In genomic region chr15:28931828-28932227, GRCh38 we compare ENCODE assay signal across 20 cellular contexts. TPM values are rescaled to one million over a fixed set of nuclear protein-coding genes. Genes with fewer than 3 reads are reported as not detected.
DNase-seq lines count a peak whose midpoint lies in the region; ATAC-seq and TF ChIP-seq lines count a peak whose summit lies in the region.
"Had no signal": no experiment of that assay in that cellular context is flagged by ENCODE, and none has a peak within 500 bp of the region (broad histone marks: within the 10 kb centered on the region; RNA-seq: fewer than 3 reads in every experiment).

No MANE protein-coding gene starts in this region.

- H3K27me3 ChIP-seq in naive thymus-derived CD4-positive, alpha-beta T cell (ENCODE audit: control insufficient read depth in 2 of 2, insufficient read depth in 2 of 2, low read length in 2 of 2), result no peaks in the 10 kb centered on the region
- no peaks in the 10 kb centered on the region for H3K27me3 ChIP-seq in upper lobe of right lung

- peaks cover 0 to 23% (median 0%) of the 10 kb centered on the region in 3 experiments for H3K36me3 ChIP-seq in naive thymus-derived CD4-positive, alpha-beta T cell (ENCODE audit: control insufficient read depth in 2 of 3, insufficient read depth in 3 of 3, low read length in 3 of 3)
- no peaks in the 10 kb centered on the region for H3K36me3 ChIP-seq in upper lobe of right lung

- no peak overlapping the region for H3K4me3 ChIP-seq in naive thymus-derived CD4-positive, alpha-beta T cell (ENCODE audit: low read length)
- H3K4me3 ChIP-seq in upper lobe of right lung, result no peak overlapping the region
- H3K4me3 ChIP-seq: A549 had no signal

- intact Hi-C loops in naive thymus-derived CD4-positive, alpha-beta T cell (cut with micrococcal nuclease), result no loop called here
- intact Hi-C loops in upper lobe of right lung (cut with DNase I), result no loop called here

- H3K27ac ChIP-seq in naive thymus-derived CD4-positive, alpha-beta T cell (ENCODE audit: low read depth, low read length), result no peak overlapping the region
- H3K27ac ChIP-seq in upper lobe of right lung (no peak overlapping the region), substantia nigra (ENCODE audit: low read depth, low read length, poor library complexity, severe bottlenecking) (no peak overlapping the region)
- H3K27ac ChIP-seq: A549 had no signal

- CTCF ChIA-PET in naive thymus-derived CD4-positive, alpha-beta T cell (lab: Charles Lee), result no interaction called here

- ATAC-seq in T-helper 17 cell (no peak), upper lobe of right lung (no peak)
- no peak for ATAC-seq in naive thymus-derived CD4-positive, alpha-beta T cell
- ATAC-seq: A549, Panc1 had no signal

- DNase-seq in activated naive CD4-positive, alpha-beta T cell treated with Interleukin-2 at 50 U/mL for 16 hours, result no peak
- DNase-seq in T-helper 17 cell (no peak), upper lobe of right lung (peak; percentile 51), T-helper 1 cell (no peak), NCI-H748 treated with DMSO at 0.1 percent for 48 hours (lab: John Stamatoyannopoulos, UW) (no peak), substantia nigra (lab: John Stamatoyannopoulos, UW) (no peak)
- no peak for DNase-seq in naive thymus-derived CD4-positive, alpha-beta T cell
- DNase-seq: DMS79, KG1, NCI-H1105 treated with DMSO at 0.1 percent for 48 hours, NCI-H2081, NCI-H2171, NCI-H345, NCI-H524, NCI-H82 had no signal

- TF ChIP-seq CTCF in upper lobe of right lung (IDR thresholded peaks at IDR 0.05), result no peak

- H3K9me3 ChIP-seq in T-helper 17 cell (ENCODE audit: control insufficient read depth, low read length, poor library complexity, severe bottlenecking), result no peaks in the 10 kb centered on the region
- peaks cover 0 to 8% (median 0%) of the 10 kb centered on the region in 3 experiments for H3K9me3 ChIP-seq in naive thymus-derived CD4-positive, alpha-beta T cell (ENCODE audit: control insufficient read depth in 2 of 3, low read length in 3 of 3)
- no peaks in the 10 kb centered on the region for H3K9me3 ChIP-seq in upper lobe of right lung
- H3K9me3 ChIP-seq: A549 had no signal

- POLR2A ChIA-PET in naive thymus-derived CD4-positive, alpha-beta T cell (lab: Charles Lee), result no interaction called here

- peak overlapping the region; percentile 77 for H3K27ac Mint-ChIP-seq in activated naive CD4-positive, alpha-beta T cell treated with anti-CD3 and anti-CD28 coated beads, Interleukin-2, amount 50 U/mL, for 24 hours
- H3K27ac Mint-ChIP-seq in T-helper 17 cell, result peak overlapping the region; percentile 39
- peak overlapping the region in 8 of 9 donors; percentile 13 to 76 (median 54) for H3K27ac Mint-ChIP-seq in naive thymus-derived CD4-positive, alpha-beta T cell
- H3K27ac Mint-ChIP-seq: B cell had no signal

- no peaks in the 10 kb centered on the region for H3K9me3 Mint-ChIP-seq in activated naive CD4-positive, alpha-beta T cell treated with anti-CD3 and anti-CD28 coated beads, Interleukin-2, amount 50 U/mL, for 24 hours
- peaks cover 0 to 10% (median 0%) of the 10 kb centered on the region in 11 donors for H3K9me3 Mint-ChIP-seq in naive thymus-derived CD4-positive, alpha-beta T cell

- H3K36me3 Mint-ChIP-seq in activated naive CD4-positive, alpha-beta T cell treated with anti-CD3 and anti-CD28 coated beads, Interleukin-2, amount 50 U/mL, for 24 hours, result peaks cover 19% of the 10 kb centered on the region
- no peaks in the 10 kb centered on the region for H3K36me3 Mint-ChIP-seq in T-helper 17 cell (ENCODE audit: low read depth)
- peaks cover 0 to 52% (median 31%) of the 10 kb centered on the region in 5 donors for H3K36me3 Mint-ChIP-seq in naive thymus-derived CD4-positive, alpha-beta T cell
- H3K36me3 Mint-ChIP-seq: CD14-positive monocyte had no signal

- H3K4me1 ChIP-seq in naive thymus-derived CD4-positive, alpha-beta T cell (ENCODE audit: control insufficient read depth in 2 of 2, insufficient read depth in 2 of 2, low read length in 2 of 2), result peaks cover 18 to 36% of the 10 kb centered on the region in 2 donors
- no peaks in the 10 kb centered on the region for H3K4me1 ChIP-seq in upper lobe of right lung
- H3K4me1 ChIP-seq: A549 had no signal

- no peak overlapping the region for H3K4me3 Mint-ChIP-seq in activated naive CD4-positive, alpha-beta T cell treated with anti-CD3 and anti-CD28 coated beads, Interleukin-2, amount 50 U/mL, for 24 hours
- no peak overlapping the region for H3K4me3 Mint-ChIP-seq in T-helper 17 cell
- H3K4me3 Mint-ChIP-seq in naive thymus-derived CD4-positive, alpha-beta T cell, result peak overlapping the region in 1 of 10 donors; percentile 48
- H3K4me3 Mint-ChIP-seq: B cell, CD14-positive monocyte had no signal

- H3K27me3 Mint-ChIP-seq in activated naive CD4-positive, alpha-beta T cell treated with anti-CD3 and anti-CD28 coated beads, Interleukin-2, amount 50 U/mL, for 24 hours, result no peaks in the 10 kb centered on the region
- H3K27me3 Mint-ChIP-seq in T-helper 17 cell, result no peaks in the 10 kb centered on the region
- H3K27me3 Mint-ChIP-seq in naive thymus-derived CD4-positive, alpha-beta T cell, result peaks cover 0 to 6% (median 0%) of the 10 kb centered on the region in 5 donors
- H3K27me3 Mint-ChIP-seq: B cell had no signal

- peaks cover 71% of the 10 kb centered on the region for H3K4me1 Mint-ChIP-seq in activated naive CD4-positive, alpha-beta T cell treated with anti-CD3 and anti-CD28 coated beads, Interleukin-2, amount 50 U/mL, for 24 hours
- H3K4me1 Mint-ChIP-seq in T-helper 17 cell, result peaks cover 30% of the 10 kb centered on the region
- peaks cover 7 to 82% (median 73%) of the 10 kb centered on the region in 7 donors for H3K4me1 Mint-ChIP-seq in naive thymus-derived CD4-positive, alpha-beta T cell
- H3K4me1 Mint-ChIP-seq: B cell, CD14-positive monocyte had no signal

RNA-seq across cellular contexts. Expression of gene APBA2, which starts 46.1 kb away (rescaled TPM):
- total RNA-seq in T-helper 17 cell (10 to 100 TPM; 27.1 to 28.9 TPM), upper lobe of right lung (4.2 TPM)
- total RNA-seq in naive thymus-derived CD4-positive, alpha-beta T cell, result 100 to 1,000 TPM in 3 of 5 experiments, 10 to 100 TPM in 1, 1 to 10 TPM in 1; 7.7 to 139 (median 110) TPM
- polyA plus RNA-seq in naive thymus-derived CD4-positive, alpha-beta T cell, result 100 to 1,000 TPM in 1 of 2 donors, 10 to 100 TPM in 1; 59.7 to 113 TPM
- total RNA-seq: B cell had no signal
